9 cellular contexts compared by ENCODE assay signal in the genomic region with DNA sequence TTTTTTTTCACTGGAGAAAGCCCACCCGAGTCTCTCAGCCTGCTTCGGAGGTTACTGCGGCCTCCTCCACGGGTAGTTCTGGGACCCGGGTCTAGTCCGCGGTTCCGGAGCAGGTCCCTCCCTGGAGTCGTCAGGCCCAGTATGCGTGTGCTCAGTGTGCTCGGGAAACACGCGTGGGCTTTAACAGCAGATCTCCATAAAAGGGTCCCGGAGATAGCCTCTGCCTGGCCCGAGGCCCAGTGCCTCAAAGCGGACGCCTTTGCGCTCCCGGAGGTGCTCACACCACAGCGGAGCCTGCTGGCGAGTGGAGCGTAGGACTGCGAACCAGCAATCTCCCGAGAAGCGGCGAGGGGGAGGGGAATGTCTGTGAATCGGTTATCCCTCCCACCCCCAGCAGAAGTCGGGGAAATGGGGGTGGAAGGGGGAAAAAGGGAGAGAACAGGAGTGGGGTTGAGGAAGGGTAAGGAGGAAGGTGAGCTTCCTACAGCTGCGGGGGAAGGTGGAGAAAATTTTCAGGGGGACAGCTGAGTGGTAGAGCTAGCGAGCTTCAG. TPM values are rescaled to one million over a fixed set of nuclear protein-coding genes. Genes with fewer than 3 reads are reported as not detected.
DNase-seq lines count a peak whose midpoint lies in the region; ATAC-seq and TF ChIP-seq lines count a peak whose summit lies in the region.
"Had no signal": no experiment of that assay in that cellular context is flagged by ENCODE, and none has a peak within 500 bp of the region (broad histone marks: within the 10 kb centered on the region; RNA-seq: fewer than 3 reads in every experiment).

No MANE protein-coding gene starts in this region.

- WGBS in mammary epithelial cell (ENCODE audit: low coverage, missing lambda C conversion rate), result 40% methylated on average over 3 of the region's 30 CpGs

- DNase-seq in GM23338 (ENCODE audit: low spot score) (peak; percentile 84), NCI-H2029 (lab: John Stamatoyannopoulos, UW) (peak; percentile 72), mammary epithelial cell (peak; percentile 19), left lung (peak; percentile 64 to 83), anterior cingulate cortex (lab: John Stamatoyannopoulos, UW) (no peak), NCI-H128 (lab: John Stamatoyannopoulos, UW; ENCODE audit: unreplicated experiment) (no peak)
- DNase-seq in stimulated activated naive CD4-positive, alpha-beta T cell treated with Interleukin-2 at 50 U/mL for 16 hours (lab: John Stamatoyannopoulos, UW), result peak; percentile 18

- H2AFZ ChIP-seq in GM23338, result peak overlapping the region; percentile 52; the same call in 1 of the 2 replicates
- peak overlapping the region; percentile 37 for H2AFZ ChIP-seq in mammary epithelial cell (ENCODE audit: low read depth, low read length)

- H3K9me3 Mint-ChIP-seq in GM23338, result no peaks in the 10 kb centered on the region; the same call in 1 of the 3 replicates

- no TSS peak for BruUV-seq in mammary epithelial cell (replicated peaks; lab: Mats Ljungman, UMichigan)

- no peak overlapping the region for H3K27ac ChIP-seq in GM23338 (ENCODE audit: low read depth)
- H3K27ac ChIP-seq in mammary epithelial cell (ENCODE audit: insufficient read depth, low read depth, low read length), result no peak overlapping the region
- H3K27ac ChIP-seq in left lung, result no peak overlapping the region
- H3K27ac ChIP-seq: thyroid gland had no signal

- no peaks in the 10 kb centered on the region for H3K9me2 ChIP-seq in GM23338 (ENCODE audit: insufficient read depth)

- H3K4me1 ChIP-seq in GM23338 (ENCODE audit: insufficient read depth) (peaks cover 47% of the 10 kb centered on the region), mammary epithelial cell (ENCODE audit: insufficient read depth, low read length) (no peaks in the 10 kb centered on the region), left lung (peaks cover 10 to 23% of the 10 kb centered on the region in 2 donors)

- H4K20me1 ChIP-seq in GM23338 (replicated peaks; ENCODE audit: insufficient read depth) (peaks cover 14% of the 10 kb centered on the region), mammary epithelial cell (ENCODE audit: insufficient read depth, low read length) (no peaks in the 10 kb centered on the region)

- H3K27me3 Mint-ChIP-seq in GM23338 (ENCODE audit: insufficient read depth, low read depth, poor library complexity), result peaks cover 79% of the 10 kb centered on the region

- H3K4me1 Mint-ChIP-seq in GM23338, result peaks cover 40% of the 10 kb centered on the region

- TF ChIP-seq CTCF in GM12875 (IDR thresholded peaks at IDR 0.05; ENCODE audit: borderline replicate concordance, insufficient read depth, low read depth, low read length) (peak; percentile 65), GM23338 (conservative IDR thresholded peaks at IDR 0.05; ENCODE audit: low read depth in 2 of 2) (peak; percentile 54 to 56), mammary epithelial cell (conservative IDR thresholded peaks at IDR 0.05 in 1 of 2, IDR thresholded peaks at IDR 0.05 in 1 of 2; ENCODE audit: extremely low read depth in 1 of 2, insufficient read depth in 1 of 2, low read depth in 1 of 2, low read length in 2 of 2) (peak in 1 of 2 donors; percentile 26), left lung (IDR thresholded peaks at IDR 0.05) (no peak)

- CTCF ChIA-PET in mammary epithelial cell (lab: Charles Lee; ENCODE audit: low non-redundant PET), result no interaction called here

- H3K4me3 ChIP-seq in GM12875 (ENCODE audit: low read depth, low read length), result peak overlapping the region; percentile 24
- H3K4me3 ChIP-seq in GM23338, result peak overlapping the region; percentile 58
- H3K4me3 ChIP-seq in mammary epithelial cell (replicated peaks in 1 of 3; ENCODE audit: insufficient read depth in 1 of 3, low read depth in 2 of 3, low read length in 3 of 3), result no peak overlapping the region
- peak overlapping the region in 1 of 2 donors; percentile 26 for H3K4me3 ChIP-seq in left lung
- H3K4me3 ChIP-seq: thyroid gland had no signal

- peak overlapping the region; percentile 26 for H3K4me3 Mint-ChIP-seq in GM23338

- H3K4me2 ChIP-seq in GM23338 (peak overlapping the region; percentile 52), mammary epithelial cell (ENCODE audit: insufficient read depth, low read depth, low read length) (peak overlapping the region; percentile 34)

- peaks cover 21% of the 10 kb centered on the region for H3K9me3 ChIP-seq in mammary epithelial cell (replicated peaks; ENCODE audit: insufficient read depth, low read length)
- no peaks in the 10 kb centered on the region for H3K9me3 ChIP-seq in left lung
- H3K9me3 ChIP-seq: thyroid gland had no signal

- H3K36me3 ChIP-seq in GM23338 (ENCODE audit: insufficient read depth) (no peaks in the 10 kb centered on the region; the same call in 1 of the 2 replicates), mammary epithelial cell (ENCODE audit: insufficient read depth, low read length) (peaks cover 5% of the 10 kb centered on the region), left lung (no peaks in the 10 kb centered on the region)
- H3K36me3 ChIP-seq: thyroid gland had no signal

- dilution Hi-C loops in mammary epithelial cell (cut with HindIII; ENCODE audit: low sequenced_read_pairs), result no loop called here

- ATAC-seq in GM23338 (peak; percentile 73), left lung (peak; percentile 94)

- no peak overlapping the region for H3K27ac Mint-ChIP-seq in GM23338

- H3F3A ChIP-seq in GM23338 (replicated peaks; ENCODE audit: low read depth), result peaks cover 42% of the 10 kb centered on the region

- peaks cover 93% of the 10 kb centered on the region for H3K27me3 ChIP-seq in GM23338 (ENCODE audit: insufficient read depth)
- no peaks in the 10 kb centered on the region for H3K27me3 ChIP-seq in mammary epithelial cell (ENCODE audit: insufficient read depth, low read length)
- H3K27me3 ChIP-seq in left lung, result peaks cover 79 to 100% of the 10 kb centered on the region in 2 donors

- in situ Hi-C loops in mammary epithelial cell (cut with MboI; ENCODE audit: low sequenced_read_pairs in 2 of 2), result no loop called here

- no peaks in the 10 kb centered on the region; the same call in 2 of the 3 replicates for H3K36me3 Mint-ChIP-seq in GM23338 (ENCODE audit: low read depth)

- no peak overlapping the region for H3K9ac ChIP-seq in mammary epithelial cell (ENCODE audit: insufficient read depth, low read length)

- no peaks in the 10 kb centered on the region for H3K79me2 ChIP-seq in GM23338 (replicated peaks; ENCODE audit: insufficient read depth)
- H3K79me2 ChIP-seq in mammary epithelial cell (ENCODE audit: insufficient read depth, low read length), result no peaks in the 10 kb centered on the region

- intact Hi-C loops in mammary epithelial cell (cut with micrococcal nuclease) (no loop called here), left lung (cut with DNase I) (no loop called here)

TF ChIP-seq in GM23338, 12 proteins besides CTCF, POLR2A, EP300 and RAD21:
- peak; percentile 54 for TF ChIP-seq EZH2phosphoT487 (IDR thresholded peaks at IDR 0.05; ENCODE audit: unreplicated experiment)
- TF ChIP-seq CREB1 (CRISPR knock-in tag; IDR thresholded peaks at IDR 0.05; ENCODE audit: low read depth), result no peak
- no peak for TF ChIP-seq ZNF114 (CRISPR knock-in tag; IDR thresholded peaks at IDR 0.05)
- peak; percentile 50 for TF ChIP-seq EZH2 (IDR thresholded peaks at IDR 0.05; ENCODE audit: low read depth, unreplicated experiment)

RNA-seq across cellular contexts. Expression of gene CDKN2A, which starts 28.7 kb away (rescaled TPM):
- total RNA-seq in GM23338 (2014; rRNA removed; shearing (Covaris generic)), result 0.87 and 4.0 TPM in 2 replicates
- polyA plus RNA-seq in GM23338 (2016; fragmentation: Nextera tagmentation; extraction: Ambion mirVana) (1.2 and 2.7 TPM in 2 replicates), mammary epithelial cell (50.7 TPM)
- total RNA-seq in mammary epithelial cell (10 to 100 TPM; 26.5 to 34.1 TPM), left lung (1 to 10 TPM; 1.2 to 1.6 TPM)
- polyA minus RNA-seq in mammary epithelial cell, result 2.9 TPM

RNA-seq across cellular contexts. Expression of gene CDKN2B-AS1, which starts 29.1 kb away (rescaled TPM):
- 0.14 TPM in 1 of 2 replicates, not detected in the other for total RNA-seq in GM23338 (2014; rRNA removed; shearing (Covaris generic))
- polyA plus RNA-seq in GM23338 (2016; fragmentation: Nextera tagmentation; extraction: Ambion mirVana) (not detected in 2 replicates), mammary epithelial cell (0.75 TPM)
- total RNA-seq in mammary epithelial cell (1 to 10 TPM; 1.8 to 2.3 TPM), left lung (1 to 10 TPM in 1 of 2 donors, under 1 TPM in 1; 0.58 to 1.6 TPM)
- polyA minus RNA-seq in mammary epithelial cell, result 13.6 TPM

RNA-seq across cellular contexts. Expression of gene CDKN2B, which starts 43.6 kb away (rescaled TPM):
- 0.31 and 0.83 TPM in 2 replicates for total RNA-seq in GM23338 (2014; rRNA removed; shearing (Covaris generic))
- polyA plus RNA-seq in GM23338 (2016; fragmentation: Nextera tagmentation; extraction: Ambion mirVana) (0.09 and 0.29 TPM in 2 replicates), mammary epithelial cell (23.5 TPM)
- total RNA-seq in mammary epithelial cell (10 to 100 TPM; 27.6 to 50.0 TPM), left lung (10 to 100 TPM; 17.0 to 75.6 TPM)
- 14.1 TPM for polyA minus RNA-seq in mammary epithelial cell

Comparison
In these comparisons a context has a peak if more than half of its experiments do, and no peak if none do; other contexts are left out.
1. H3K4me3 ChIP-seq: peak in GM12875 (single experiment) and GM23338 (single experiment); none in mammary epithelial cell (0 of 3).
2. CTCF ChIP-seq: peak in GM12875 (single experiment) and GM23338 (2 of 2); none in left lung (0 of 2).
3. DNase-seq: peak in GM23338 (single experiment), NCI-H2029 (single experiment), mammary epithelial cell (single experiment), left lung (2 of 2) and stimulated activated naive CD4-positive, alpha-beta T cell treated with Interleukin-2 at 50 U/mL for 16 hours (single experiment); none in anterior cingulate cortex (0 of 58) and NCI-H128 (single experiment).